ENCODE assay signal across 11 cellular contexts in the genomic region with DNA sequence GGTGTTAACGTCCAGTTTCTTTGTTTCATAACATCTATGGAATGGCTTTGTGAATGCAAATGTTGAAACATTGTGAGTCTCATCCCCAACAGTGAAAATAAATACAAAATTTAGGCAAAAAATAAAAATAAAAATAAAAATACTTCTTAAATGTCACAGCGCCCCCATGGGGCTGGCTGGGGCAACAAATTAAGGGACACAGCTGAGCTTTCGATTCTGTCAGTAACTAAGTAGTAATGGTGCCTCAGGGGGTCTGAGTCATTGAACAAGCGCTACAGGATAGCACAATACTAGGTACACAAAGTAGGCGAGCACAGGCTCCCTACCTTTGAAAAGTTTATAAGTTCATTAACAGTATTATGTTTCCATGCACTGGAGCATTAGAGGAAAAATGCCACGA.
A peak's percentile ranks its signal among the peaks of the same experiment; 100 is the strongest.
DNase-seq lines count a peak whose midpoint lies in the region; ATAC-seq and TF ChIP-seq lines count a peak whose summit lies in the region.
"Had no signal": no experiment of that assay in that cellular context is flagged by ENCODE, and none has a peak within 500 bp of the region (broad histone marks: within the 10 kb centered on the region; RNA-seq: fewer than 3 reads in every experiment).

No MANE protein-coding gene starts in this region.

- H3K9ac ChIP-seq in H9 (ENCODE audit: extremely low read depth, insufficient read length, low read length) = no peak overlapping the region

- H3K36me3 Mint-ChIP-seq in H9 (ENCODE audit: insufficient read depth in 1 of 3, low read depth in 3 of 3) = no peaks in the 10 kb centered on the region
- no peaks in the 10 kb centered on the region for H3K36me3 Mint-ChIP-seq in activated naive CD4-positive, alpha-beta T cell treated with anti-CD3 and anti-CD28 coated beads, Interleukin-2, amount 10 ng/mL, durations not matched to agents 7 days and 5 days
- H3K36me3 Mint-ChIP-seq: activated naive CD8-positive, alpha-beta T cell had no signal

- peaks cover 8 to 14% of the 10 kb centered on the region in 2 experiments for H3K4me1 Mint-ChIP-seq in H9
- no peaks in the 10 kb centered on the region for H3K4me1 Mint-ChIP-seq in activated naive CD4-positive, alpha-beta T cell treated with anti-CD3 and anti-CD28 coated beads, Interleukin-2, amount 10 ng/mL, durations not matched to agents 7 days and 5 days

- no peak overlapping the region for H2AK5ac ChIP-seq in H9 (ENCODE audit: insufficient read length, low read length)

- H3K23me2 ChIP-seq in H9 (ENCODE audit: insufficient read length, low read depth, low read length, poor library complexity, severe bottlenecking) = no peaks in the 10 kb centered on the region

- ATAC-seq in HG02571 (IDR thresholded peaks at IDR 0.05; ENCODE audit: unreplicated experiment) (no peak), GM21576 (IDR thresholded peaks at IDR 0.05; ENCODE audit: unreplicated experiment) (no peak), left ventricle myocardium superior (no peak)

- no peaks in the 10 kb centered on the region for H4K20me1 ChIP-seq in H9 (ENCODE audit: control insufficient read depth, insufficient read depth, insufficient read length)

- no peak overlapping the region for H3K23ac ChIP-seq in H9 (ENCODE audit: insufficient read length, low read depth, low read length)

- H3K56ac ChIP-seq in H9 (ENCODE audit: insufficient read length, low read depth, low read length) = no peak overlapping the region

- no peaks in the 10 kb centered on the region for H3K9me3 Mint-ChIP-seq in H9
- peaks cover 3% of the 10 kb centered on the region for H3K9me3 Mint-ChIP-seq in activated naive CD4-positive, alpha-beta T cell treated with anti-CD3 and anti-CD28 coated beads, Interleukin-2, amount 10 ng/mL, durations not matched to agents 7 days and 5 days

- H4K91ac ChIP-seq in H9 (ENCODE audit: insufficient read length, low read depth, low read length) = no peak overlapping the region

- H3K79me1 ChIP-seq in H9 (ENCODE audit: insufficient read depth, low read depth, low read length, poor library complexity, severe bottlenecking) = no peaks in the 10 kb centered on the region

- H3K9me3 ChIP-seq in H9 (ENCODE audit: control insufficient read depth, low read depth, low read length) = no peaks in the 10 kb centered on the region

- no peaks in the 10 kb centered on the region for H3K4me1 ChIP-seq in H9 (ENCODE audit: insufficient read depth, low read length)

- H3T11ph ChIP-seq in H9 (ENCODE audit: low read length) = no peak overlapping the region

- H4K5ac ChIP-seq in H9 (ENCODE audit: insufficient read length, low read depth, low read length) = no peak overlapping the region

- H3K4ac ChIP-seq in H9 (ENCODE audit: low read depth, low read length) = no peak overlapping the region

- H3K4me2 ChIP-seq in H9 (ENCODE audit: insufficient read depth, insufficient read length, low read length) = no peak overlapping the region

- no peak overlapping the region for H2BK5ac ChIP-seq in H9 (ENCODE audit: insufficient read length, low read length)

- H2BK120ac ChIP-seq in H9 (ENCODE audit: low read depth, low read length, poor library complexity, severe bottlenecking) = no peak overlapping the region

- in situ Hi-C loops in ACHN (cut with HindIII; ENCODE audit: low pct_ligation_motif_present, low pct_unique_long_range_greater_than_20kb, low sequenced_read_pairs) (no loop called here), astrocyte of the cerebellum (cut with HindIII; ENCODE audit: low sequenced_read_pairs) (no loop called here)

- no peaks in the 10 kb centered on the region for H3K27me3 ChIP-seq in H9 (ENCODE audit: insufficient read depth, low read length)

- H2AFZ ChIP-seq in H9 (ENCODE audit: low read length) = no peak overlapping the region

- H2BK20ac ChIP-seq in H9 (ENCODE audit: low read depth, low read length, poor library complexity, severe bottlenecking) = no peak overlapping the region

- intact Hi-C loops in left ventricle myocardium superior (cut with micrococcal nuclease) = no loop called here

- peak; percentile 46 for DNase-seq in ACHN
- DNase-seq in H9 = peak; percentile 47
- peak; percentile 29 for DNase-seq in astrocyte of the cerebellum (ENCODE audit: low read depth)
- DNase-seq in iris pigment epithelial cell (ENCODE audit: low read depth) = peak; percentile 66
- DNase-seq in activated naive CD4-positive, alpha-beta T cell treated with anti-CD3 and anti-CD28 coated beads, Interleukin-2, amount 10 ng/mL, durations not matched to agents 7 days and 5 days = no peak
- no peak for DNase-seq in left ventricle myocardium superior
- DNase-seq: KG1, SW 1271 had no signal

- TF ChIP-seq CTCF in H9 (conservative IDR thresholded peaks at IDR 0.05) (peak; percentile 95), astrocyte of the cerebellum (IDR thresholded peaks at IDR 0.05; ENCODE audit: low read depth, low read length, missing control alignments) (peak; percentile 63)

- H3K27ac Mint-ChIP-seq in H9 = no peak overlapping the region
- no peak overlapping the region for H3K27ac Mint-ChIP-seq in activated naive CD4-positive, alpha-beta T cell treated with anti-CD3 and anti-CD28 coated beads, Interleukin-2, amount 10 ng/mL, durations not matched to agents 7 days and 5 days
- H3K27ac Mint-ChIP-seq: activated naive CD8-positive, alpha-beta T cell had no signal

- H3K79me2 ChIP-seq in H9 (ENCODE audit: insufficient read depth, low read length) = no peaks in the 10 kb centered on the region

- no peak overlapping the region for H2BK15ac ChIP-seq in H9 (ENCODE audit: low read depth, low read length)

- no peak overlapping the region for H3K27ac ChIP-seq in H9 (ENCODE audit: insufficient read length, low read depth, low read length)

- CTCF ChIA-PET in activated naive CD4-positive, alpha-beta T cell treated with anti-CD3 and anti-CD28 coated beads, Interleukin-2, amount 10 ng/mL, durations not matched to agents 7 days and 5 days (lab: Charles Lee) = interaction anchor here (0.8 to 0.9 kb wide), 2 partner anchors 17 to 70 kb away, joined by 3 read pairs; no protein-coding TSS in a partner anchor

- H3K4me3 Mint-ChIP-seq in H9 = no peak overlapping the region
- H3K4me3 Mint-ChIP-seq in activated naive CD4-positive, alpha-beta T cell treated with anti-CD3 and anti-CD28 coated beads, Interleukin-2, amount 10 ng/mL, durations not matched to agents 7 days and 5 days = no peak overlapping the region
- H3K4me3 Mint-ChIP-seq: activated naive CD8-positive, alpha-beta T cell had no signal

- no peak overlapping the region for H3K18ac ChIP-seq in H9 (ENCODE audit: insufficient read length, low read depth, low read length)

- no peaks in the 10 kb centered on the region for H3K27me3 Mint-ChIP-seq in H9 (ENCODE audit: low read depth)
- H3K27me3 Mint-ChIP-seq in activated naive CD4-positive, alpha-beta T cell treated with anti-CD3 and anti-CD28 coated beads, Interleukin-2, amount 10 ng/mL, durations not matched to agents 7 days and 5 days = no peaks in the 10 kb centered on the region
- H3K27me3 Mint-ChIP-seq: activated naive CD8-positive, alpha-beta T cell had no signal

- H3K4me3 ChIP-seq in astrocyte of the cerebellum (ENCODE audit: low read depth, low read length) = no peak overlapping the region

- H2BK12ac ChIP-seq in H9 (ENCODE audit: insufficient read length, low read depth, low read length) = no peak overlapping the region

- WGBS in H9 (ENCODE audit: extremely low coverage, insufficient read length, low lambda C conversion rate) = no CpG with 5 or more reads among the region's 6 CpGs

- H3K14ac ChIP-seq in H9 (ENCODE audit: insufficient read depth, low read length) = no peak overlapping the region

- no peak overlapping the region for H4K8ac ChIP-seq in H9 (replicated peaks; ENCODE audit: insufficient read length, low read depth, low read length)

Comparison
In these comparisons a context has a peak if more than half of its experiments do, and no peak if none do; other contexts are left out.
1. DNase-seq: peak in ACHN (single experiment), H9 (single experiment), astrocyte of the cerebellum (single experiment) and iris pigment epithelial cell (single experiment); none in activated naive CD4-positive, alpha-beta T cell treated with anti-CD3 and anti-CD28 coated beads, Interleukin-2, amount 10 ng/mL, durations not matched to agents 7 days and 5 days (single experiment) and left ventricle myocardium superior (single experiment).